In the genomic region with DNA sequence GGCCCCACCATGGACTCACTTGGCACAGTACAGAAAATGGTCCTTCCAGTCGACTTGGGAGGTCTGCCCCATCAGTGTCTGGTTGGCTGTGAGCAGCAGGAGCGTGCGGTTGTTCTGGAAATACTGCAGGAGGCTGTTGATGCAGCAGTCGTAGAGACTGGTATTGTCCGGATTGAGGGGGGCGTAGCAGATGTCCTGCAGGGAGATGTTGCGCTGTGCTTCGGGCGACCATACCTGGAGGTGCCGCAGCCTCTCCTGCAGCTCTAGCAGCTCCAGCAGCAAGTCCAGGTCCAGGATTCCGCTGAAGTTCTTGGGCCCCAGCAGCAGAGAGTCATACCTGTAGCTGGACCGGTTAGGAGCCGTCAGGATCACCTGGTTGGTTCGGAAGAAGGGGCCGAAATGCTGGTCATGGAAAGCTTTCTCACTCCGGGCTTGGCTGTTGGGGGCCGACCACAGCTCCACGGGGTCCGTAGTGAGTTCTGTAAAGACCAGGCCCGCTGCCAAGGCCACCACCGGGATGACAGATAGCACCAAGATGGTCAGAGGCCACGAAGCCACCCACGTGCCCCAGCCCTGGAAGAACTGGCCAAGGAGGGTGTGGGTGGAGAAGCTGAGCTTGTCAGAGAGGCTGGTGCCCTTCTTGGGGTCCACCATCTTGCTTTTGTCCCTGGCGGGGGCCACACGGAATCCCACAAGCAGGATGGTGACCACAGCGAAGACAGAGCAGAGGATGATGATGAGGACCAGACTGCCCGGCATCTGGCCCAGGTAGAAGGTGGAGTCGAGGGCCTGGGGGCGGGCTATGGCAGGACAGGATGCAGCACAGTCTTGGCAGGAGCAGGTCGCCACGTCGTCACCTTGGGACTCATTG, we compare ENCODE assay signal across 16 cellular contexts. TPM values are rescaled to one million over a fixed set of nuclear protein-coding genes. Genes with fewer than 3 reads are reported as not detected.
"Had no signal": no experiment of that assay in that cellular context is flagged by ENCODE, and none has a peak within 500 bp of the region (broad histone marks: within the 10 kb centered on the region; RNA-seq: fewer than 3 reads in every experiment).

No MANE protein-coding gene starts in this region.

- H3K9me3 ChIP-seq: adrenal gland, breast epithelium, esophagus squamous epithelium, thyroid gland had no signal

- H3K36me3 ChIP-seq: adrenal gland, breast epithelium, esophagus squamous epithelium, thyroid gland had no signal

- H3K4me1 ChIP-seq: adrenal gland, thyroid gland had no signal

- H3K4me3 ChIP-seq: adrenal gland, breast epithelium, esophagus squamous epithelium, thyroid gland had no signal

- ATAC-seq: activated naive CD4-positive, alpha-beta T cell treated with anti-CD3 and anti-CD28 coated beads, Interleukin-2, amount 50 U/mL, for 72 hours; effector memory CD8-positive, alpha-beta T cell; stimulated activated naive B cell treated with anti-CD40 and anti-IgM and Interleukin-4, amounts not matched to agents 10 μg/mL and 1 μg/mL and 100 μg/mL, for 72 hours had no signal

- H3K27me3 ChIP-seq: adrenal gland, breast epithelium, esophagus squamous epithelium, thyroid gland had no signal

- DNase-seq: activated CD4-positive, alpha-beta T cell treated with anti-CD3 and anti-CD28 coated beads, Interleukin-2, amount 10 ng/mL, durations not matched to agents 24 days and 14 days; activated CD8-positive, alpha-beta memory T cell treated with anti-CD3 and anti-CD28 coated beads, Interleukin-2, amount 50 U/mL, for 4 hours; activated gamma-delta T cell treated with Interleukin-2 at 50 U/mL for 16 hours; activated T-cell treated with anti-CD3 and anti-CD28 coated beads, Interleukin-2, amount 50 U/mL, for 48 hours; adrenal gland; effector memory CD8-positive, alpha-beta T cell; esophagus squamous epithelium; hippocampal formation; stimulated activated naive B cell treated with anti-CD40 and anti-IgM and Interleukin-4, amounts not matched to agents 10 μg/mL and 1 μg/mL and 100 μg/mL, for 72 hours; T1000; thyroid gland had no signal

- H3K27ac ChIP-seq: adrenal gland, breast epithelium, esophagus squamous epithelium, thyroid gland had no signal

RNA-seq across cellular contexts. Expression of a gene that starts 2.1 kb away (rescaled TPM):
- total RNA-seq: activated CD4-positive, alpha-beta T cell treated with anti-CD3 and anti-CD28 coated beads, Interleukin-2, amount 10 ng/mL, durations not matched to agents 24 days and 14 days; glomerular endothelial cell; lung microvascular endothelial cell; T-helper 1 cell treated with Interleukin-12 subunit alpha and Interleukin-12 subunit beta and Interleukin-4 antibody, amounts not matched to agents 30 ng/mL and 1 ng/mL, for 36 hours; thyroid gland had no signal
